Comparison of ENCODE assay signal across 20 cellular contexts in genomic region chr10:17536221-17536620, GRCh38.
"Had no signal": no experiment of that assay in that cellular context is flagged by ENCODE, and none has a peak within 500 bp of the region (broad histone marks: within the 10 kb centered on the region; RNA-seq: fewer than 3 reads in every experiment).

No MANE protein-coding gene starts in this region.

- H3K4me1 ChIP-seq: left lung, lower lobe of right lung, neural progenitor cell, pancreas, stomach, transverse colon had no signal

- DNase-seq: dermis blood vessel endothelial cell; endodermal cell; erythroblast; immature natural killer cell; left lung; lower lobe of right lung; natural killer cell; nucleus accumbens; pancreas; right cardiac atrium; small intestine; stimulated activated CD4-positive, alpha-beta T cell treated with anti-CD3 and anti-CD28 coated beads, Interleukin-12 subunit alpha, Interleukin-12 subunit beta, amount 100 ng/mL, for 4 hours; stimulated activated naive CD4-positive, alpha-beta T cell; stomach; substantia nigra; transverse colon had no signal

- H3K27ac ChIP-seq: left lung, lower lobe of right lung, neural progenitor cell, pancreas, stomach, thoracic aorta, transverse colon had no signal

- H3K27me3 ChIP-seq: left lung, neural progenitor cell, pancreas, stomach, transverse colon had no signal

- FAIRE-seq: colon, endothelial cell of umbilical vein, pancreas, small intestine had no signal

- H3K4me3 ChIP-seq: left lung, lower lobe of right lung, neural progenitor cell, pancreas, stomach, thoracic aorta, transverse colon had no signal

- H3K9ac ChIP-seq: neural progenitor cell had no signal

- H3K4me2 ChIP-seq: neural progenitor cell had no signal

- H2AFZ ChIP-seq: neural progenitor cell had no signal

- H3K36me3 ChIP-seq: left lung, lower lobe of right lung, neural progenitor cell, pancreas, stomach, thoracic aorta, transverse colon had no signal

- ATAC-seq: left lung, lower lobe of right lung, natural killer cell, pancreas, right cardiac atrium had no signal

- H3K9me3 ChIP-seq: lower lobe of right lung, pancreas, thoracic aorta, transverse colon had no signal
